9 cellular contexts compared by ENCODE assay signal in genomic region chr16:87952751-87953150, GRCh38. TPM values are rescaled to one million over a fixed set of nuclear protein-coding genes. Genes with fewer than 3 reads are reported as not detected.
DNase-seq lines count a peak whose midpoint lies in the region; ATAC-seq and TF ChIP-seq lines count a peak whose summit lies in the region.
"Had no signal": no experiment of that assay in that cellular context is flagged by ENCODE, and none has a peak within 500 bp of the region (broad histone marks: within the 10 kb centered on the region; RNA-seq: fewer than 3 reads in every experiment).

No MANE protein-coding gene starts in this region.

- peaks cover 6% of the 10 kb centered on the region for H3F3A ChIP-seq in smooth muscle cell (ENCODE audit: low read depth)

- no peak overlapping the region for H2AFZ ChIP-seq in smooth muscle cell (ENCODE audit: low read depth)

- WGBS in smooth muscle cell (ENCODE audit: low lambda C conversion rate), result 97% methylated on average over 16 of the region's 16 CpGs

- H3K9ac ChIP-seq in smooth muscle cell (ENCODE audit: low read depth), result peak overlapping the region; percentile 100

- ATAC-seq in activated B cell treated with CpG ODN at 0.5 μM for 24 hours (ENCODE audit: low read depth), result no peak
- no peak for ATAC-seq in GM19467 (IDR thresholded peaks at IDR 0.05; ENCODE audit: unreplicated experiment)
- ATAC-seq: sciatic nerve had no signal

- peaks cover 14% of the 10 kb centered on the region for H3K4me1 ChIP-seq in smooth muscle cell (ENCODE audit: low read depth)

- H3K27ac Mint-ChIP-seq in HFFc6 (peak overlapping the region; percentile 39; the same call in 1 of the 2 replicates), activated B cell treated with CpG ODN at 0.5 μM for 24 hours (peak overlapping the region; percentile 90)

- peaks cover 15% of the 10 kb centered on the region for H3K36me3 Mint-ChIP-seq in HFFc6 (ENCODE audit: low read depth)
- H3K36me3 Mint-ChIP-seq in activated B cell treated with CpG ODN at 0.5 μM for 24 hours (ENCODE audit: low read depth), result peaks cover 45% of the 10 kb centered on the region

- no peaks in the 10 kb centered on the region for H3K27me3 ChIP-seq in smooth muscle cell (ENCODE audit: low read depth)

- peak overlapping the region; percentile 98 for H3K4me2 ChIP-seq in smooth muscle cell

- H3K9me3 ChIP-seq in smooth muscle cell (replicated peaks; ENCODE audit: low read depth), result no peaks in the 10 kb centered on the region

- POLR2A ChIA-PET in activated B cell treated with CpG ODN at 0.5 μM for 24 hours (lab: Charles Lee), result interaction anchor here (0.6 to 2.6 kb wide), 5 partner anchors 14 to 173 kb away, joined by 3 to 11 read pairs (median 5); no protein-coding TSS in a partner anchor

- peak overlapping the region; percentile 98 for H3K4me3 Mint-ChIP-seq in HFFc6
- H3K4me3 Mint-ChIP-seq in activated B cell treated with CpG ODN at 0.5 μM for 24 hours, result peak overlapping the region; percentile 84

- H3K36me3 ChIP-seq in smooth muscle cell (ENCODE audit: low read depth), result no peaks in the 10 kb centered on the region

- H3K4me3 ChIP-seq in foreskin fibroblast (ENCODE audit: low read depth in 1 of 2, low read length in 2 of 2) (peak overlapping the region; percentile 66 to 94), smooth muscle cell (peak overlapping the region; percentile 87)

- TF ChIP-seq CTCF in HFFc6 (IDR thresholded peaks at IDR 0.05) (no peak), activated B cell treated with CpG ODN at 0.5 μM for 24 hours (IDR thresholded peaks at IDR 0.05) (no peak), foreskin fibroblast (IDR thresholded peaks at IDR 0.05; ENCODE audit: low read depth, low read length) (no peak), smooth muscle cell (IDR thresholded peaks at IDR 0.05; ENCODE audit: borderline replicate concordance, insufficient read depth, poor library complexity, severe bottlenecking) (no peak)

- H3K27me3 Mint-ChIP-seq in HFFc6 (ENCODE audit: insufficient read depth), result peaks cover 3% of the 10 kb centered on the region
- no peaks in the 10 kb centered on the region for H3K27me3 Mint-ChIP-seq in activated B cell treated with CpG ODN at 0.5 μM for 24 hours

- H4K20me1 ChIP-seq in smooth muscle cell (ENCODE audit: low read depth), result peaks cover 7% of the 10 kb centered on the region

- H3K9me3 Mint-ChIP-seq in HFFc6, result no peaks in the 10 kb centered on the region
- no peaks in the 10 kb centered on the region for H3K9me3 Mint-ChIP-seq in activated B cell treated with CpG ODN at 0.5 μM for 24 hours

- intact Hi-C loops in activated B cell treated with CpG ODN at 0.5 μM for 24 hours (cut with micrococcal nuclease), result loop anchor here (1.0 to 10.0 kb wide), 3 partner anchors 11 to 1292 kb away; partner anchors contain the start of gene ZCCHC14

- H3K27ac ChIP-seq in smooth muscle cell (ENCODE audit: low read depth), result peak overlapping the region; percentile 97

- CTCF ChIA-PET in activated B cell treated with CpG ODN at 0.5 μM for 24 hours (lab: Charles Lee), result no interaction called here

- no peak for DNase-seq in HFFc6
- no peak for DNase-seq in activated B cell treated with CpG ODN at 0.5 μM for 24 hours
- DNase-seq in foreskin fibroblast, result no peak
- DNase-seq in smooth muscle cell (lab: John Stamatoyannopoulos, UW; ENCODE audit: unreplicated experiment), result no peak
- DNase-seq in DMS79 treated with DMSO at 0.1 percent for 48 hours (lab: John Stamatoyannopoulos, UW), result no peak
- no peak for DNase-seq in NOMO-1 treated with DMSO at 0.1 percent for 48 hours (lab: John Stamatoyannopoulos, UW; ENCODE audit: unreplicated experiment)

- H3K79me2 ChIP-seq in smooth muscle cell (ENCODE audit: low read depth), result peaks cover 39% of the 10 kb centered on the region

- peaks cover 46% of the 10 kb centered on the region for H3K4me1 Mint-ChIP-seq in HFFc6 (ENCODE audit: low read depth)
- H3K4me1 Mint-ChIP-seq in activated B cell treated with CpG ODN at 0.5 μM for 24 hours, result peaks cover 79% of the 10 kb centered on the region

RNA-seq across cellular contexts. Expression of gene BANP, which starts 1.5 kb away (rescaled TPM):
- 10 to 100 TPM; 15.6 to 19.0 (median 16.2) TPM for total RNA-seq in HFFc6 (2021; fragmentation: NEBNext Ultra II Directional; extraction: Animal tissue kit (Norgen Biotek cat#: 25700))
- total RNA-seq in activated B cell treated with CpG ODN at 0.5 μM for 24 hours (62.8 and 72.3 TPM in 2 replicates), smooth muscle cell (19.5 and 19.9 TPM in 2 replicates)
- polyA plus RNA-seq in smooth muscle cell, result 11.5 and 19.5 TPM in 2 replicates

RNA-seq across cellular contexts. Expression of gene CA5A, which starts 16.4 kb away (rescaled TPM):
- total RNA-seq in HFFc6 (2021; fragmentation: NEBNext Ultra II Directional; extraction: Animal tissue kit (Norgen Biotek cat#: 25700)), result not detected
- not detected in 2 replicates for total RNA-seq in activated B cell treated with CpG ODN at 0.5 μM for 24 hours
- total RNA-seq in smooth muscle cell, result not detected in 2 replicates
- not detected in 2 replicates for polyA plus RNA-seq in smooth muscle cell
- total RNA-seq: sciatic nerve; T-helper 2 cell treated with Interferon-gamma antibody and Interleukin-4, amounts not matched to agents 100 ng/mL and 5 ng/mL, for 36 hours had no signal
